Comparison of ENCODE assay signal across 27 cellular contexts in the genomic region with DNA sequence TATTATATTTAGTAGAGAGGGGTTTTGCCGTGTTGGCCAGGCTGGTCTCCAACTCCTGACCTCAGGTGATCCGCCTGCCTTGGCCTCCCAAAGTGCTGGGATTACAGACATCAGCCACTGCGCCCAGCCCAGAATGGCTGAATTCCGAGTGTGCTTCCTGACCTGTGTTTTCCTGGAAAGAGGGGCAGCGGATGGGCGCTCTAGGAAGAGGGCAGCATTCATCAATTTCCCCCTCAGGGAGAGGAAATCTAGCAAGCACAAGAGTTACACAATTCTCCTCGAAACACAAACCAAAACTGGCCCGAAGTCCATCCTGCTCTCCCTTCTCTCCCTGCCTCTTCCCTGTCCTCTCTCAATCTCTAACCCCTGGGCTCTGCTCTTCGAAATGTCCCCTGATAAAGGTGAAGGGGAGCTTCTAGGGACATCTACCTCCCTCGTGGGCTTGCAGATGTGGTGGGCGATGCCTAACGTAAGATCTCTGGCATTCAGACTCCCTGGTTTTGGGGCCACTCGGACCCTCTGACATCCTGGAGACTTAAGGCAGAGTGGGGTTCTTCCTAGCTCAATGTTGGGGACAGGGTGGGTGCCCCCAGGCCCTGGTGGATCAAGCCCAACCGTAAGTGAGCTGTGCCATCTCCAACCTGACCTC. TPM values are rescaled to one million over a fixed set of nuclear protein-coding genes. Genes with fewer than 3 reads are reported as not detected.
"Had no signal": no experiment of that assay in that cellular context is flagged by ENCODE, and none has a peak within 500 bp of the region (broad histone marks: within the 10 kb centered on the region; RNA-seq: fewer than 3 reads in every experiment).

No MANE protein-coding gene starts in this region.

- DNase-seq: activated B cell treated with CpG ODN at 0.5 μM for 24 hours; activated CD4-positive, alpha-beta memory T cell treated with anti-CD3 and anti-CD28 coated beads, Interleukin-2, amount 10 ng/mL, durations not matched to agents 7 days and 5 days; activated CD4-positive, alpha-beta T cell treated with anti-CD3 and anti-CD28 coated beads for 48 hours; activated CD8-positive, alpha-beta memory T cell treated with anti-CD3 and anti-CD28 coated beads, Interleukin-2, amount 10 ng/mL, durations not matched to agents 7 days and 5 days; activated naive CD4-positive, alpha-beta T cell; activated naive CD8-positive, alpha-beta T cell treated with anti-CD3 and anti-CD28 coated beads, Interleukin-2, amount 10 ng/mL, durations not matched to agents 7 days and 5 days; dermis blood vessel endothelial cell; effector memory CD4-positive, alpha-beta T cell; heart right ventricle; left ventricle myocardium inferior; ovary; sigmoid colon; stimulated activated CD4-positive, alpha-beta T cell treated with anti-CD3 and anti-CD28 coated beads, Interleukin-4, amount 100 ng/mL, for 4 hours; stimulated activated naive CD4-positive, alpha-beta T cell; T-helper 2 cell; transverse colon had no signal

- H3K9me3 ChIP-seq: body of pancreas, esophagus muscularis mucosa, heart right ventricle, left ventricle myocardium inferior, ovary, sigmoid colon, transverse colon, vagina had no signal

- H3K36me3 ChIP-seq: esophagus muscularis mucosa, left ventricle myocardium inferior, ovary, sigmoid colon, transverse colon, vagina had no signal

- H3K27ac Mint-ChIP-seq: activated CD8-positive, alpha-beta memory T cell treated with anti-CD3 and anti-CD28 coated beads, Interleukin-2, amount 10 ng/mL, durations not matched to agents 7 days and 5 days had no signal

- H3K27me3 ChIP-seq: body of pancreas, ovary, transverse colon, vagina had no signal

- H3K36me3 Mint-ChIP-seq: activated CD8-positive, alpha-beta memory T cell treated with anti-CD3 and anti-CD28 coated beads, Interleukin-2, amount 10 ng/mL, durations not matched to agents 7 days and 5 days; activated naive CD8-positive, alpha-beta T cell treated with anti-CD3 and anti-CD28 coated beads, Interleukin-2, amount 10 ng/mL, durations not matched to agents 7 days and 5 days; memory B cell had no signal

- H3K9me3 Mint-ChIP-seq: activated B cell treated with CpG ODN at 0.5 μM for 24 hours; activated CD4-positive, alpha-beta memory T cell treated with anti-CD3 and anti-CD28 coated beads, Interleukin-2, amount 10 ng/mL, durations not matched to agents 7 days and 5 days; activated naive CD8-positive, alpha-beta T cell treated with anti-CD3 and anti-CD28 coated beads, Interleukin-2, amount 10 ng/mL, durations not matched to agents 7 days and 5 days; memory B cell; neural crest cell had no signal

- H3K27me3 Mint-ChIP-seq: activated B cell treated with CpG ODN at 0.5 μM for 24 hours; activated naive CD8-positive, alpha-beta T cell treated with anti-CD3 and anti-CD28 coated beads, Interleukin-2, amount 10 ng/mL, durations not matched to agents 7 days and 5 days had no signal

- H3K4me3 ChIP-seq: body of pancreas, left ventricle myocardium inferior, ovary, transverse colon, vagina had no signal

- H3K4me1 ChIP-seq: left ventricle myocardium inferior, sigmoid colon, vagina had no signal

- H3K4me1 Mint-ChIP-seq: neural crest cell had no signal

- H3K4me3 Mint-ChIP-seq: activated B cell treated with CpG ODN at 0.5 μM for 24 hours; activated CD4-positive, alpha-beta memory T cell treated with anti-CD3 and anti-CD28 coated beads, Interleukin-2, amount 10 ng/mL, durations not matched to agents 7 days and 5 days; activated CD8-positive, alpha-beta memory T cell treated with anti-CD3 and anti-CD28 coated beads, Interleukin-2, amount 10 ng/mL, durations not matched to agents 7 days and 5 days; activated naive CD8-positive, alpha-beta T cell treated with anti-CD3 and anti-CD28 coated beads, Interleukin-2, amount 10 ng/mL, durations not matched to agents 7 days and 5 days; memory B cell; neural crest cell had no signal

- ATAC-seq: activated CD8-positive, alpha-beta memory T cell treated with anti-CD3 and anti-CD28 coated beads, Interleukin-2, amount 10 ng/mL, durations not matched to agents 7 days and 5 days; heart right ventricle had no signal

- H3K27ac ChIP-seq: body of pancreas, esophagus muscularis mucosa, left ventricle myocardium inferior, ovary, sigmoid colon, transverse colon, vagina had no signal

RNA-seq across cellular contexts. Expression of a gene that starts 1.0 kb away (rescaled TPM):
- total RNA-seq: activated B cell treated with CpG ODN at 0.5 μM for 24 hours; activated CD4-positive, alpha-beta memory T cell treated with anti-CD3 and anti-CD28 coated beads, Interleukin-2, amount 10 ng/mL, durations not matched to agents 7 days and 5 days; activated CD8-positive, alpha-beta memory T cell treated with anti-CD3 and anti-CD28 coated beads, Interleukin-2, amount 10 ng/mL, durations not matched to agents 7 days and 5 days; activated naive CD8-positive, alpha-beta T cell treated with anti-CD3 and anti-CD28 coated beads, Interleukin-2, amount 10 ng/mL, durations not matched to agents 7 days and 5 days; body of pancreas; cardiac septum; dermis blood vessel endothelial cell; endothelial cell of umbilical vein; esophagus muscularis mucosa; kidney epithelial cell; left ventricle myocardium inferior; mononuclear cell; neural crest cell; ovary; pulmonary artery endothelial cell; sigmoid colon; subcutaneous adipose tissue; transverse colon; vagina had no signal
- polyA plus RNA-seq: endothelial cell of umbilical vein, ovary had no signal

RNA-seq across cellular contexts. Expression of a gene that starts 11.2 kb away (rescaled TPM):
- total RNA-seq: endothelial cell of umbilical vein, pulmonary artery endothelial cell had no signal
- polyA plus RNA-seq: endothelial cell of umbilical vein had no signal

RNA-seq across cellular contexts. Expression of a gene that starts 33.2 kb away (rescaled TPM):
- total RNA-seq: activated B cell treated with CpG ODN at 0.5 μM for 24 hours; activated CD4-positive, alpha-beta memory T cell treated with anti-CD3 and anti-CD28 coated beads, Interleukin-2, amount 10 ng/mL, durations not matched to agents 7 days and 5 days; activated CD8-positive, alpha-beta memory T cell treated with anti-CD3 and anti-CD28 coated beads, Interleukin-2, amount 10 ng/mL, durations not matched to agents 7 days and 5 days; neural crest cell had no signal

RNA-seq across cellular contexts. Expression of a gene that starts 33.5 kb away (rescaled TPM):
- total RNA-seq: activated B cell treated with CpG ODN at 0.5 μM for 24 hours; activated CD8-positive, alpha-beta memory T cell treated with anti-CD3 and anti-CD28 coated beads, Interleukin-2, amount 10 ng/mL, durations not matched to agents 7 days and 5 days; body of pancreas; cardiac septum; dermis blood vessel endothelial cell; endothelial cell of umbilical vein; heart right ventricle; kidney epithelial cell; left ventricle myocardium inferior; mononuclear cell; pulmonary artery endothelial cell; sigmoid colon; subcutaneous adipose tissue; vagina had no signal
- polyA plus RNA-seq: heart right ventricle had no signal
